14 cellular contexts compared by ENCODE assay signal in the genomic region with DNA sequence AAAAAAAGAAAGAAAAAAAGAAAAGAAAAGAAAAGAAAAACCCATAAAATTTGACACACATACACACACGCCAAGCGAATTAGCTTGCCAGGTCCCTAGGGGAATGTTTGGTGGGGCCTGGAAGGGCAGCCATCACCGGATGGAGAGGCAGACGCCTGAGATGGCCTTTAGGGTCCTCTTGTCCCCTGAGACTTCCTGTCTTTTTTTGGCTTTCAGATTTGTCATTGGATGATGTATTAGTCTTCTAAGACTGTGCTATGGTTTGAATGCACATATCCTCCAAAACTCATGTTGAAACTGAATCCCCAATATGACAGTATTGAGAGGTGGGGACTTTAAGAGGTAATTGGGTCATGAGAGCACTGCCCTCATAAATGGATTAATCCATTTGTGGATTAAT.
DNase-seq lines count a peak whose midpoint lies in the region; ATAC-seq and TF ChIP-seq lines count a peak whose summit lies in the region.
"Had no signal": no experiment of that assay in that cellular context is flagged by ENCODE, and none has a peak within 500 bp of the region (broad histone marks: within the 10 kb centered on the region; RNA-seq: fewer than 3 reads in every experiment).

No MANE protein-coding gene starts in this region.

- intact Hi-C loops in activated CD4-positive, alpha-beta T cell treated with anti-CD3 and anti-CD28 coated beads for 36 hours (cut with DNase I, micrococcal nuclease), result no loop called here
- intact Hi-C loops in activated CD4-positive, alpha-beta T cell treated with anti-CD3 and anti-CD28 coated beads, Interleukin-2, amount 10 ng/mL, durations not matched to agents 24 days and 14 days (cut with micrococcal nuclease), result no loop called here

- WGBS in gastroesophageal sphincter (ENCODE audit: low coverage in 1 of 2), 2 donors, result 74 to 77% methylated on average over 2 to 4 of the region's 4 CpGs

- no peaks in the 10 kb centered on the region for H3K27me3 ChIP-seq in gastroesophageal sphincter

- no peaks in the 10 kb centered on the region for H3K9me3 ChIP-seq in gastroesophageal sphincter

- TF ChIP-seq POLR2A in gastroesophageal sphincter (IDR thresholded peaks at IDR 0.05), result no peak

- CTCF ChIA-PET in activated CD4-positive, alpha-beta T cell treated with anti-CD3 and anti-CD28 coated beads for 36 hours (lab: Charles Lee), result interaction anchor here (0.6 kb wide), 1 partner anchor 700 kb away, joined by 4 read pairs; no protein-coding TSS in a partner anchor

- H3K9me3 Mint-ChIP-seq in activated CD4-positive, alpha-beta T cell treated with anti-CD3 and anti-CD28 coated beads for 36 hours (ENCODE audit: low read depth), result peaks cover 1% of the 10 kb centered on the region
- H3K9me3 Mint-ChIP-seq in activated CD4-positive, alpha-beta T cell treated with anti-CD3 and anti-CD28 coated beads, Interleukin-2, amount 10 ng/mL, durations not matched to agents 24 days and 14 days, result no peaks in the 10 kb centered on the region
- H3K9me3 Mint-ChIP-seq in stimulated activated effector memory CD8-positive, alpha-beta T cell treated with anti-CD3 and anti-CD28 coated beads, Interleukin-12 subunit alpha, Interleukin-12 subunit beta, amount 100 ng/mL, for 72 hours, result no peaks in the 10 kb centered on the region

- H3K4me1 ChIP-seq in gastroesophageal sphincter, result peaks cover 4 to 93% (median 41%) of the 10 kb centered on the region in 3 donors

- peak; percentile 60 for ATAC-seq in activated CD4-positive, alpha-beta T cell treated with anti-CD3 and anti-CD28 coated beads for 36 hours
- ATAC-seq in GM21825 (IDR thresholded peaks at IDR 0.05; ENCODE audit: unreplicated experiment) (peak; percentile 47), gastroesophageal sphincter (no peak), HG02973 (IDR thresholded peaks at IDR 0.05; ENCODE audit: unreplicated experiment) (no peak)
- ATAC-seq in stimulated activated effector memory CD8-positive, alpha-beta T cell treated with anti-CD3 and anti-CD28 coated beads, Interleukin-12 subunit alpha, Interleukin-12 subunit beta, amount 100 ng/mL, for 72 hours, result peak; percentile 51
- ATAC-seq: SK-N-SH treated with all-trans-retinoic acid at 6 μM for 48 hours had no signal

- no peaks in the 10 kb centered on the region for H3K36me3 ChIP-seq in gastroesophageal sphincter

- H3K27ac ChIP-seq in gastroesophageal sphincter, result peak overlapping the region in 3 of 4 donors; percentile 84 to 85 (median 85)
- H3K27ac ChIP-seq: PC-9 had no signal

- no peaks in the 10 kb centered on the region for H3K27me3 Mint-ChIP-seq in activated CD4-positive, alpha-beta T cell treated with anti-CD3 and anti-CD28 coated beads for 36 hours
- H3K27me3 Mint-ChIP-seq in activated CD4-positive, alpha-beta T cell treated with anti-CD3 and anti-CD28 coated beads, Interleukin-2, amount 10 ng/mL, durations not matched to agents 24 days and 14 days, result no peaks in the 10 kb centered on the region
- H3K27me3 Mint-ChIP-seq: activated CD4-positive, alpha-beta memory T cell treated with anti-CD3 and anti-CD28 coated beads, Interleukin-2, amount 10 ng/mL, durations not matched to agents 7 days and 5 days had no signal

- no peak overlapping the region for H3K4me3 ChIP-seq in gastroesophageal sphincter
- H3K4me3 ChIP-seq: PC-9 had no signal

- H3K36me3 Mint-ChIP-seq in activated CD4-positive, alpha-beta T cell treated with anti-CD3 and anti-CD28 coated beads for 36 hours (ENCODE audit: low read depth), result no peaks in the 10 kb centered on the region
- H3K36me3 Mint-ChIP-seq in activated CD4-positive, alpha-beta T cell treated with anti-CD3 and anti-CD28 coated beads, Interleukin-2, amount 10 ng/mL, durations not matched to agents 24 days and 14 days (ENCODE audit: low read depth), result no peaks in the 10 kb centered on the region
- no peaks in the 10 kb centered on the region for H3K36me3 Mint-ChIP-seq in stimulated activated effector memory CD8-positive, alpha-beta T cell treated with anti-CD3 and anti-CD28 coated beads, Interleukin-12 subunit alpha, Interleukin-12 subunit beta, amount 100 ng/mL, for 72 hours

- TF ChIP-seq EP300 in gastroesophageal sphincter (IDR thresholded peaks at IDR 0.05), result no peak

- H3K27ac Mint-ChIP-seq in activated CD4-positive, alpha-beta T cell treated with anti-CD3 and anti-CD28 coated beads for 36 hours, result no peak overlapping the region
- no peak overlapping the region for H3K27ac Mint-ChIP-seq in activated CD4-positive, alpha-beta T cell treated with anti-CD3 and anti-CD28 coated beads, Interleukin-2, amount 10 ng/mL, durations not matched to agents 24 days and 14 days
- no peak overlapping the region for H3K27ac Mint-ChIP-seq in stimulated activated effector memory CD8-positive, alpha-beta T cell treated with anti-CD3 and anti-CD28 coated beads, Interleukin-12 subunit alpha, Interleukin-12 subunit beta, amount 100 ng/mL, for 72 hours
- H3K27ac Mint-ChIP-seq: activated CD4-positive, alpha-beta memory T cell treated with anti-CD3 and anti-CD28 coated beads, Interleukin-2, amount 10 ng/mL, durations not matched to agents 7 days and 5 days had no signal

- TF ChIP-seq CTCF in gastroesophageal sphincter (IDR thresholded peaks at IDR 0.05), result no peak

- POLR2A ChIA-PET in activated CD4-positive, alpha-beta T cell treated with anti-CD3 and anti-CD28 coated beads for 36 hours (lab: Charles Lee), result no interaction called here

- DNase-seq in activated CD4-positive, alpha-beta T cell treated with anti-CD3 and anti-CD28 coated beads for 36 hours, result no peak
- no peak for DNase-seq in activated CD4-positive, alpha-beta T cell treated with anti-CD3 and anti-CD28 coated beads, Interleukin-2, amount 10 ng/mL, durations not matched to agents 24 days and 14 days
- no peak for DNase-seq in stimulated activated effector memory CD8-positive, alpha-beta T cell treated with anti-CD3 and anti-CD28 coated beads, Interleukin-12 subunit alpha, Interleukin-12 subunit beta, amount 100 ng/mL, for 72 hours (ENCODE audit: low spot score in 2 of 2)
- no peak for DNase-seq in activated effector memory CD4-positive, alpha-beta T cell treated with Interleukin-2 at 50 U/mL for 16 hours
- no peak for DNase-seq in NCI-H2196 (lab: John Stamatoyannopoulos, UW; ENCODE audit: unreplicated experiment)
- DNase-seq: 8988T; activated CD4-positive, alpha-beta memory T cell treated with anti-CD3 and anti-CD28 coated beads, Interleukin-2, amount 10 ng/mL, durations not matched to agents 7 days and 5 days; NCI-H187 treated with DMSO at 0.1 percent for 48 hours; PC-9; stimulated activated CD4-positive, alpha-beta T cell treated with anti-CD3 and anti-CD28 coated beads, Interleukin-15, amount 100 ng/mL, for 24 hours had no signal

- H3K4me3 Mint-ChIP-seq in activated CD4-positive, alpha-beta T cell treated with anti-CD3 and anti-CD28 coated beads for 36 hours, result no peak overlapping the region
- H3K4me3 Mint-ChIP-seq in activated CD4-positive, alpha-beta T cell treated with anti-CD3 and anti-CD28 coated beads, Interleukin-2, amount 10 ng/mL, durations not matched to agents 24 days and 14 days, result no peak overlapping the region
- no peak overlapping the region for H3K4me3 Mint-ChIP-seq in stimulated activated effector memory CD8-positive, alpha-beta T cell treated with anti-CD3 and anti-CD28 coated beads, Interleukin-12 subunit alpha, Interleukin-12 subunit beta, amount 100 ng/mL, for 72 hours
- H3K4me3 Mint-ChIP-seq: activated CD4-positive, alpha-beta memory T cell treated with anti-CD3 and anti-CD28 coated beads, Interleukin-2, amount 10 ng/mL, durations not matched to agents 7 days and 5 days had no signal

- H3K4me1 Mint-ChIP-seq in activated CD4-positive, alpha-beta T cell treated with anti-CD3 and anti-CD28 coated beads for 36 hours, result peaks cover 13% of the 10 kb centered on the region
- peaks cover 9% of the 10 kb centered on the region for H3K4me1 Mint-ChIP-seq in activated CD4-positive, alpha-beta T cell treated with anti-CD3 and anti-CD28 coated beads, Interleukin-2, amount 10 ng/mL, durations not matched to agents 24 days and 14 days
- peaks cover 26% of the 10 kb centered on the region for H3K4me1 Mint-ChIP-seq in stimulated activated effector memory CD8-positive, alpha-beta T cell treated with anti-CD3 and anti-CD28 coated beads, Interleukin-12 subunit alpha, Interleukin-12 subunit beta, amount 100 ng/mL, for 72 hours

Comparison
In these comparisons a context has a peak if more than half of its experiments do, and no peak if none do; other contexts are left out.
1. ATAC-seq: peak in activated CD4-positive, alpha-beta T cell treated with anti-CD3 and anti-CD28 coated beads for 36 hours (single experiment), GM21825 (single experiment) and stimulated activated effector memory CD8-positive, alpha-beta T cell treated with anti-CD3 and anti-CD28 coated beads, Interleukin-12 subunit alpha, Interleukin-12 subunit beta, amount 100 ng/mL, for 72 hours (single experiment); none in gastroesophageal sphincter (single experiment) and HG02973 (single experiment).